Comparison of ENCODE assay signal across 13 cellular contexts in genomic region chr13:23790591-23791170, GRCh38.
A peak's percentile ranks its signal among the peaks of the same experiment; 100 is the strongest.
DNase-seq lines count a peak whose midpoint lies in the region; TF ChIP-seq lines count a peak whose summit lies in the region.
"Had no signal": no experiment of that assay in that cellular context is flagged by ENCODE, and none has a peak within 500 bp of the region (broad histone marks: within the 10 kb centered on the region; RNA-seq: fewer than 3 reads in every experiment).

No MANE protein-coding gene starts in this region.

- H3K4me3 Mint-ChIP-seq in activated T-cell treated with anti-CD3 and anti-CD28 coated beads, Interleukin-2, amount 50 U/mL, for 24 hours, result no peak overlapping the region
- H3K4me3 Mint-ChIP-seq: nephron progenitor cell had no signal

- peaks cover 17% of the 10 kb centered on the region for H3K4me1 Mint-ChIP-seq in activated T-cell treated with anti-CD3 and anti-CD28 coated beads, Interleukin-2, amount 50 U/mL, for 24 hours (ENCODE audit: low read depth)

- H3K27me3 Mint-ChIP-seq in activated T-cell treated with anti-CD3 and anti-CD28 coated beads, Interleukin-2, amount 50 U/mL, for 24 hours, result no peaks in the 10 kb centered on the region

- peak; percentile 98 for DNase-seq in EH (ENCODE audit: low read depth)
- DNase-seq in NCI-H524 (lab: John Stamatoyannopoulos, UW), result peak; percentile 66 to 88
- DNase-seq in fibroblast of mammary gland (ENCODE audit: low read depth), result peak; percentile 79
- DNase-seq in renal cortical epithelial cell (ENCODE audit: low read depth), result peak; percentile 17
- no peak for DNase-seq in occipital lobe (lab: John Stamatoyannopoulos, UW)
- no peak for DNase-seq in DMS153 (lab: John Stamatoyannopoulos, UW)
- no peak for DNase-seq in activated T-cell treated with anti-CD3 and anti-CD28 coated beads, Interleukin-2, amount 50 U/mL, for 24 hours
- no peak for DNase-seq in activated CD8-positive, alpha-beta memory T cell treated with anti-CD3 and anti-CD28 coated beads, Interleukin-2, amount 50 U/mL, for 4 hours
- DNase-seq: activated T-cell treated with anti-CD3 and anti-CD28 coated beads for 4 hours, Calu3, erythroblast, nephron progenitor cell had no signal

- no peaks in the 10 kb centered on the region for H3K9me3 Mint-ChIP-seq in activated T-cell treated with anti-CD3 and anti-CD28 coated beads, Interleukin-2, amount 50 U/mL, for 24 hours

- no peak overlapping the region for H3K27ac Mint-ChIP-seq in activated T-cell treated with anti-CD3 and anti-CD28 coated beads, Interleukin-2, amount 50 U/mL, for 24 hours
- H3K27ac Mint-ChIP-seq: nephron progenitor cell had no signal

- peaks cover 1% of the 10 kb centered on the region for H3K36me3 Mint-ChIP-seq in activated T-cell treated with anti-CD3 and anti-CD28 coated beads, Interleukin-2, amount 50 U/mL, for 24 hours (ENCODE audit: low read depth)

- H3K4me3 ChIP-seq in fibroblast of mammary gland (ENCODE audit: control insufficient read depth, low read depth, low read length), result no peak overlapping the region
- H3K4me3 ChIP-seq: body of pancreas had no signal

- TF ChIP-seq CTCF in fibroblast of mammary gland (conservative IDR thresholded peaks at IDR 0.05; ENCODE audit: control insufficient read depth, insufficient read depth, low read depth, low read length), result no peak

Comparison
In these comparisons a context has a peak if more than half of its experiments do, and no peak if none do; other contexts are left out.
1. DNase-seq: peak in EH (single experiment), NCI-H524 (2 of 2), fibroblast of mammary gland (single experiment) and renal cortical epithelial cell (single experiment); none in occipital lobe (single experiment), DMS153 (single experiment), activated T-cell treated with anti-CD3 and anti-CD28 coated beads, Interleukin-2, amount 50 U/mL, for 24 hours (single experiment) and activated CD8-positive, alpha-beta memory T cell treated with anti-CD3 and anti-CD28 coated beads, Interleukin-2, amount 50 U/mL, for 4 hours (single experiment).